In the genomic region with DNA sequence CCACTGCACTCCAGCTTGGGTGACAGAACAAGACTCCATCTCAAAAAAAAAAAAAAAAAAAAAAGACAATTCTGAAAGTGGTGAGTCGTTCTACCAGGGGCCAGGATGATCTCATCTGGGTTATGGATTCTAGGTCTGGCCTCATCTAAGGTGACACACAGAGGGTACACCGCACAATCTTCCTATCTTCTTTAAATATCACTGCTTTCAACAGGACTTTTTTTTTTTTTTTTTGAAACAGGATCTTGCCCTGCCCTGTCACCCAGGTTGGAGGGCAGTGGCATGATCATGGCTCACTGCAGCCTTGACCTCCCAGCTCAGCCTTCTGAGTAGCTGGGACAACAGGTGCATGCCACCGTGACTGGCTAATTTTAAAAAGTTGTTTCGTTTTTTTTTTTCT, we compare ENCODE assay signal across 22 cellular contexts.
DNase-seq lines count a peak whose midpoint lies in the region; ATAC-seq and TF ChIP-seq lines count a peak whose summit lies in the region.
"Had no signal": no experiment of that assay in that cellular context is flagged by ENCODE, and none has a peak within 500 bp of the region (broad histone marks: within the 10 kb centered on the region; RNA-seq: fewer than 3 reads in every experiment).

No MANE protein-coding gene starts in this region.

- no peak overlapping the region for H3K4me3 ChIP-seq in HEK293 (ENCODE audit: low read depth, low read length)
- H3K4me3 ChIP-seq in gastrocnemius medialis = no peak overlapping the region
- H3K4me3 ChIP-seq in breast epithelium = no peak overlapping the region
- H3K4me3 ChIP-seq: HAP-1, hepatocyte, left lung had no signal

- POLR2A ChIA-PET in HEK293 (lab: Yijun Ruan, JAX) = no interaction called here

- ATAC-seq in gastrocnemius medialis = peak; percentile 77 to 85
- no peak for ATAC-seq in GM18858 (IDR thresholded peaks at IDR 0.05; ENCODE audit: unreplicated experiment)
- ATAC-seq: foreskin keratinocyte, HepG2, left lung had no signal

- no peaks in the 10 kb centered on the region for H3K27me3 ChIP-seq in gastrocnemius medialis
- no peaks in the 10 kb centered on the region for H3K27me3 ChIP-seq in breast epithelium
- H3K27me3 ChIP-seq: hepatocyte, left lung had no signal

- intact Hi-C loops in gastrocnemius medialis (cut with DNase I; ENCODE audit: low total_unique reads) = no loop called here
- intact Hi-C loops in breast epithelium (cut with DNase I; ENCODE audit: low total_unique reads) = no loop called here
- intact Hi-C loops in head of caudate nucleus (cut with DNase I) = no loop called here

- DNase-seq in DMS53 (lab: John Stamatoyannopoulos, UW) (peak; percentile 1), DMS53 treated with DMSO at 0.1 percent for 48 hours (lab: John Stamatoyannopoulos, UW; ENCODE audit: unreplicated experiment) (no peak), gastrocnemius medialis (peak in 1 of 2 donors; percentile 42), breast epithelium (ENCODE audit: low spot score in 2 of 2) (no peak), head of caudate nucleus (no peak)
- DNase-seq in activated naive CD4-positive, alpha-beta T cell treated with anti-CD3 and anti-CD28 coated beads, Interleukin-2, amount 50 U/mL, for 16 hours = peak; percentile 35
- DNase-seq: effector CD8-positive, alpha-beta T cell; foreskin keratinocyte; left lung; NCI-H1092 treated with DMSO at 0.1 percent for 48 hours; NCI-H187 treated with DMSO at 0.1 percent for 48 hours; NCI-H526 treated with DMSO at 0.1 percent for 48 hours; nucleus accumbens; retina; small intestine had no signal

- H3K9me3 ChIP-seq in HEK293 (ENCODE audit: control insufficient read depth, insufficient read depth, low read depth, low read length) (no peaks in the 10 kb centered on the region), gastrocnemius medialis (no peaks in the 10 kb centered on the region), breast epithelium (peaks cover 0 to 5% of the 10 kb centered on the region in 2 donors)
- H3K9me3 ChIP-seq: HAP-1, left lung had no signal

- in situ Hi-C loops in gastrocnemius medialis (cut with MboI; ENCODE audit: low sequenced_read_pairs in 4 of 4) = no loop called here

- TF ChIP-seq CTCF in HEK293 (tag by site-specific recombination; IDR thresholded peaks at IDR 0.05) (no peak), gastrocnemius medialis (IDR thresholded peaks at IDR 0.05 in 4 of 5, conservative IDR thresholded peaks at IDR 0.05 in 1 of 5) (no peak), breast epithelium (IDR thresholded peaks at IDR 0.05) (no peak)

- no peak for TF ChIP-seq POLR2A in gastrocnemius medialis (IDR thresholded peaks at IDR 0.05)
- no peak for TF ChIP-seq POLR2A in breast epithelium (IDR thresholded peaks at IDR 0.05)

- H3K36me3 ChIP-seq in HEK293 (ENCODE audit: control insufficient read depth in 2 of 2, insufficient read depth in 1 of 2, low read length in 2 of 2) (no peaks in the 10 kb centered on the region), gastrocnemius medialis (no peaks in the 10 kb centered on the region), breast epithelium (no peaks in the 10 kb centered on the region)
- H3K36me3 ChIP-seq: HAP-1, left lung had no signal

- no peak overlapping the region for H3K27ac ChIP-seq in HEK293 (ENCODE audit: extremely low read depth, low read depth, low read length)
- peak overlapping the region; percentile 49 to 76 (median 62) for H3K27ac ChIP-seq in gastrocnemius medialis
- no peak overlapping the region for H3K27ac ChIP-seq in breast epithelium
- H3K27ac ChIP-seq: 22Rv1, foreskin keratinocyte, hepatocyte, HL-60, left lung had no signal

- H3K4me1 ChIP-seq in HEK293 (ENCODE audit: control insufficient read depth, insufficient read depth, low read length) = no peaks in the 10 kb centered on the region
- H3K4me1 ChIP-seq in gastrocnemius medialis = peaks cover 7 to 16% of the 10 kb centered on the region in 2 donors
- H3K4me1 ChIP-seq in breast epithelium = no peaks in the 10 kb centered on the region
- H3K4me1 ChIP-seq: HAP-1, left lung had no signal

- CTCF ChIA-PET in HEK293 (lab: Yijun Ruan, JAX) = interaction anchor here (0.7 to 1.7 kb wide), 4 partner anchors 11 to 587 kb away, joined by 3 read pairs; no protein-coding TSS in a partner anchor

TF ChIP-seq in HEK293, 187 proteins besides CTCF, POLR2A, EP300 and RAD21 (continues in another document):
- TF ChIP-seq KLF10 (tag by site-specific recombination; IDR thresholded peaks at IDR 0.05) = no peak
- no peak for TF ChIP-seq ZNF214 (tag by site-specific recombination; IDR thresholded peaks at IDR 0.05; ENCODE audit: borderline replicate concordance)
- no peak for TF ChIP-seq ZNF449 (tag by site-specific recombination; IDR thresholded peaks at IDR 0.05)
- TF ChIP-seq SCRT2 (tag by site-specific recombination; IDR thresholded peaks at IDR 0.05) = peak; percentile 84
- TF ChIP-seq ZNF169 (tag by site-specific recombination; IDR thresholded peaks at IDR 0.05) = no peak
- TF ChIP-seq, protein P1, sequence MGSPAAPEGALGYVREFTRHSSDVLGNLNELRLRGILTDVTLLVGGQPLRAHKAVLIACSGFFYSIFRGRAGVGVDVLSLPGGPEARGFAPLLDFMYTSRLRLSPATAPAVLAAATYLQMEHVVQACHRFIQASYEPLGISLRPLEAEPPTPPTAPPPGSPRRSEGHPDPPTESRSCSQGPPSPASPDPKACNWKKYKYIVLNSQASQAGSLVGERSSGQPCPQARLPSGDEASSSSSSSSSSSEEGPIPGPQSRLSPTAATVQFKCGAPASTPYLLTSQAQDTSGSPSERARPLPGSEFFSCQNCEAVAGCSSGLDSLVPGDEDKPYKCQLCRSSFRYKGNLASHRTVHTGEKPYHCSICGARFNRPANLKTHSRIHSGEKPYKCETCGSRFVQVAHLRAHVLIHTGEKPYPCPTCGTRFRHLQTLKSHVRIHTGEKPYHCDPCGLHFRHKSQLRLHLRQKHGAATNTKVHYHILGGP (tag by site-specific recombination; IDR thresholded peaks at IDR 0.05) = no peak
- no peak for TF ChIP-seq ZNF76 (tag by site-specific recombination; IDR thresholded peaks at IDR 0.05; ENCODE audit: borderline replicate concordance, low read depth)
- TF ChIP-seq ZEB2 (tag by site-specific recombination; IDR thresholded peaks at IDR 0.05) = no peak
- no peak for TF ChIP-seq ZNF501 (tag by site-specific recombination; IDR thresholded peaks at IDR 0.05)
- TF ChIP-seq ZNF776 (tag by site-specific recombination; IDR thresholded peaks at IDR 0.05; ENCODE audit: borderline replicate concordance) = no peak
- TF ChIP-seq ZNF600 (tag by site-specific recombination; IDR thresholded peaks at IDR 0.05) = peak; percentile 91
- TF ChIP-seq, protein P2, sequence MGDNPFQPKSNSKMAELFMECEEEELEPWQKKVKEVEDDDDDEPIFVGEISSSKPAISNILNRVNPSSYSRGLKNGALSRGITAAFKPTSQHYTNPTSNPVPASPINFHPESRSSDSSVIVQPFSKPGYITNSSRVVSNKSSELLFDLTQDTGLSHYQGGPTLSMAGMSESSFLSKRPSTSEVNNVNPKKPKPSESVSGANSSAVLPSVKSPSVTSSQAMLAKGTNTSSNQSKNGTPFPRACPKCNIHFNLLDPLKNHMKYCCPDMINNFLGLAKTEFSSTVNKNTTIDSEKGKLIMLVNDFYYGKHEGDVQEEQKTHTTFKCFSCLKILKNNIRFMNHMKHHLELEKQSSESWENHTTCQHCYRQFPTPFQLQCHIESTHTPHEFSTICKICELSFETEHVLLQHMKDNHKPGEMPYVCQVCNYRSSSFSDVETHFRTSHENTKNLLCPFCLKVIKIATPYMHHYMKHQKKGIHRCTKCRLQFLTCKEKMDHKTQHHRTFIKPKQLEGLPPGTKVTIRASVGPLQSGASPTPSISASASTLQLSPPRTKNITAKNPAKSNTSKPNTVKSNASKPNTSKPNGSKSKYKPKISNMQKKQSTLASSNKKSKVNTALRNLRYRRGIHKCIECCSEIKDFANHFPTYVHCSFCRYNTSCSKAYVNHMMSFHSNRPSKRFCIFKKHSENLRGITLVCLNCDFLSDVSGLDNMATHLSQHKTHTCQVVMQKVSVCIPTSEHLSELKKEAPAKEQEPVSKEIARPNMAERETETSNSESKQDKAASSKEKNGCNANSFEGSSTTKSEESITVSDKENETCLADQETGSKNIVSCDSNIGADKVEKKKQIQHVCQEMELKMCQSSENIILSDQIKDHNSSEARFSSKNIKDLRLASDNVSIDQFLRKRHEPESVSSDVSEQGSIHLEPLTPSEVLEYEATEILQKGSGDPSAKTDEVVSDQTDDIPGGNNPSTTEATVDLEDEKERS (tag by site-specific recombination; IDR thresholded peaks at IDR 0.05) = no peak
- TF ChIP-seq ZNF10 (tag by site-specific recombination; IDR thresholded peaks at IDR 0.05) = no peak
- TF ChIP-seq ZNF26 (tag by site-specific recombination; IDR thresholded peaks at IDR 0.05) = no peak
- TF ChIP-seq ZNF561 (tag by site-specific recombination; IDR thresholded peaks at IDR 0.05; ENCODE audit: borderline replicate concordance) = no peak
- peak; percentile 28; the same call in 1 of the 2 replicates for TF ChIP-seq ZXDB (tag by site-specific recombination; IDR thresholded peaks at IDR 0.05)

Comparison
In these comparisons a context has a peak if more than half of its experiments do, and no peak if none do; other contexts are left out.
1. DNase-seq: peak in DMS53 (single experiment) and activated naive CD4-positive, alpha-beta T cell treated with anti-CD3 and anti-CD28 coated beads, Interleukin-2, amount 50 U/mL, for 16 hours (single experiment); none in DMS53 treated with DMSO at 0.1 percent for 48 hours (single experiment), breast epithelium (0 of 2) and head of caudate nucleus (0 of 42).
2. H3K27ac ChIP-seq: peak in gastrocnemius medialis (4 of 4); none in HEK293 (single experiment) and breast epithelium (0 of 2).